19 cellular contexts compared by ENCODE assay signal in genomic region chr7:43495572-43495971, GRCh38.
DNase-seq lines count a peak whose midpoint lies in the region; ATAC-seq and TF ChIP-seq lines count a peak whose summit lies in the region.
"Had no signal": no experiment of that assay in that cellular context is flagged by ENCODE, and none has a peak within 500 bp of the region (broad histone marks: within the 10 kb centered on the region; RNA-seq: fewer than 3 reads in every experiment).

No MANE protein-coding gene starts in this region.

- no peak overlapping the region for H3K4me3 Mint-ChIP-seq in stimulated activated effector memory CD8-positive, alpha-beta T cell treated with anti-CD3 and anti-CD28 coated beads, Interleukin-12 subunit alpha, Interleukin-12 subunit beta, amount 100 ng/mL, for 72 hours
- no peak overlapping the region for H3K4me3 Mint-ChIP-seq in activated CD8-positive, alpha-beta T cell treated with anti-CD3 and anti-CD28 coated beads for 36 hours

- peak; percentile 70 for ATAC-seq in GM18867 (IDR thresholded peaks at IDR 0.05; ENCODE audit: unreplicated experiment)
- peak; percentile 63 for ATAC-seq in HG02588 (IDR thresholded peaks at IDR 0.05; ENCODE audit: unreplicated experiment)
- ATAC-seq in HG03039 (IDR thresholded peaks at IDR 0.05; ENCODE audit: unreplicated experiment): peak; percentile 72
- no peak for ATAC-seq in stimulated activated effector memory CD8-positive, alpha-beta T cell treated with anti-CD3 and anti-CD28 coated beads, Interleukin-12 subunit alpha, Interleukin-12 subunit beta, amount 100 ng/mL, for 72 hours
- ATAC-seq in activated CD8-positive, alpha-beta T cell treated with anti-CD3 and anti-CD28 coated beads for 36 hours: no peak
- ATAC-seq: K562, PC-3 had no signal

- no peak for TF ChIP-seq CTCF in activated CD8-positive, alpha-beta T cell treated with anti-CD3 and anti-CD28 coated beads for 36 hours (IDR thresholded peaks at IDR 0.05)

- no peaks in the 10 kb centered on the region for H3K36me3 Mint-ChIP-seq in stimulated activated effector memory CD8-positive, alpha-beta T cell treated with anti-CD3 and anti-CD28 coated beads, Interleukin-12 subunit alpha, Interleukin-12 subunit beta, amount 100 ng/mL, for 72 hours
- H3K36me3 Mint-ChIP-seq in activated CD8-positive, alpha-beta T cell treated with anti-CD3 and anti-CD28 coated beads for 36 hours (ENCODE audit: low read depth): no peaks in the 10 kb centered on the region

- peaks cover 8% of the 10 kb centered on the region for H3K27me3 Mint-ChIP-seq in activated CD8-positive, alpha-beta T cell treated with anti-CD3 and anti-CD28 coated beads for 36 hours

- H3K27ac Mint-ChIP-seq in stimulated activated effector memory CD8-positive, alpha-beta T cell treated with anti-CD3 and anti-CD28 coated beads, Interleukin-12 subunit alpha, Interleukin-12 subunit beta, amount 100 ng/mL, for 72 hours: peak overlapping the region; percentile 8
- H3K27ac Mint-ChIP-seq in activated CD8-positive, alpha-beta T cell treated with anti-CD3 and anti-CD28 coated beads for 36 hours: no peak overlapping the region

- POLR2A ChIA-PET in activated CD8-positive, alpha-beta T cell treated with anti-CD3 and anti-CD28 coated beads for 36 hours (lab: Charles Lee): no interaction called here

- no peak for DNase-seq in stimulated activated effector memory CD8-positive, alpha-beta T cell treated with anti-CD3 and anti-CD28 coated beads, Interleukin-12 subunit alpha, Interleukin-12 subunit beta, amount 100 ng/mL, for 72 hours (ENCODE audit: low spot score in 2 of 2)
- no peak for DNase-seq in NCI-H748 treated with DMSO at 0.1 percent for 48 hours (lab: John Stamatoyannopoulos, UW)
- DNase-seq in activated CD8-positive, alpha-beta T cell treated with anti-CD3 and anti-CD28 coated beads for 36 hours: no peak
- no peak for DNase-seq in NK-92 treated with Interleukin-12 subunit alpha and Interleukin-12 subunit beta, amount 100 ng/mL, for 24 hours (lab: John Stamatoyannopoulos, UW)
- DNase-seq: EL, GM23248, HCEC 1CT, NCI-H1417 treated with DMSO at 0.1 percent for 48 hours, NCI-H1930, NCI-H2171, NCI-H446, NCI-H69, PC-3, SJCRH30, T-helper 2 cell had no signal

- no peaks in the 10 kb centered on the region for H3K9me3 Mint-ChIP-seq in stimulated activated effector memory CD8-positive, alpha-beta T cell treated with anti-CD3 and anti-CD28 coated beads, Interleukin-12 subunit alpha, Interleukin-12 subunit beta, amount 100 ng/mL, for 72 hours
- H3K9me3 Mint-ChIP-seq in activated CD8-positive, alpha-beta T cell treated with anti-CD3 and anti-CD28 coated beads for 36 hours: no peaks in the 10 kb centered on the region

- intact Hi-C loops in activated CD8-positive, alpha-beta T cell treated with anti-CD3 and anti-CD28 coated beads for 36 hours (cut with micrococcal nuclease): no loop called here

- no peaks in the 10 kb centered on the region for H3K4me1 Mint-ChIP-seq in stimulated activated effector memory CD8-positive, alpha-beta T cell treated with anti-CD3 and anti-CD28 coated beads, Interleukin-12 subunit alpha, Interleukin-12 subunit beta, amount 100 ng/mL, for 72 hours
- H3K4me1 Mint-ChIP-seq in activated CD8-positive, alpha-beta T cell treated with anti-CD3 and anti-CD28 coated beads for 36 hours (ENCODE audit: low read depth): no peaks in the 10 kb centered on the region

- CTCF ChIA-PET in activated CD8-positive, alpha-beta T cell treated with anti-CD3 and anti-CD28 coated beads for 36 hours (lab: Charles Lee): interaction anchor here (1.6 kb wide), 1 partner anchor 87 kb away, joined by 4 read pairs; no protein-coding TSS in a partner anchor

Comparison
In these comparisons a context has a peak if more than half of its experiments do, and no peak if none do; other contexts are left out.
1. ATAC-seq: peak in GM18867 (single experiment), HG02588 (single experiment) and HG03039 (single experiment); none in stimulated activated effector memory CD8-positive, alpha-beta T cell treated with anti-CD3 and anti-CD28 coated beads, Interleukin-12 subunit alpha, Interleukin-12 subunit beta, amount 100 ng/mL, for 72 hours (single experiment) and activated CD8-positive, alpha-beta T cell treated with anti-CD3 and anti-CD28 coated beads for 36 hours (single experiment).